ENCODE assay signal across 27 cellular contexts in genomic region chr22:38174626-38175025, GRCh38. TPM values are rescaled to one million over a fixed set of nuclear protein-coding genes. Genes with fewer than 3 reads are reported as not detected.
DNase-seq lines count a peak whose midpoint lies in the region; ATAC-seq, FAIRE-seq and TF ChIP-seq lines count a peak whose summit lies in the region.
"Had no signal": no experiment of that assay in that cellular context is flagged by ENCODE, and none has a peak within 500 bp of the region (broad histone marks: within the 10 kb centered on the region; RNA-seq: fewer than 3 reads in every experiment).

No MANE protein-coding gene starts in this region.

- no peaks in the 10 kb centered on the region for H3K9me3 ChIP-seq in HepG2 (ENCODE audit: low read length)
- H3K9me3 ChIP-seq: ascending aorta, testis had no signal

- in situ Hi-C loops in HepG2 (cut with HindIII; ENCODE audit: extremely low pct_ligation_motif_present, low pct_unique_long_range_greater_than_20kb) = no loop called here

- POLR2A ChIA-PET in HepG2 (lab: Yijun Ruan, JAX) = interaction anchor here (0.7 kb wide), 1 partner anchor 20 kb away, joined by 5 read pairs; no protein-coding TSS in a partner anchor

- intact Hi-C loops in activated T-helper 2 cell treated with anti-CD3 and anti-CD28 coated beads, Interferon-gamma antibody, Interleukin-2, Interleukin-4, amounts not matched to agents 10 μg/mL and 5 μg/mL and 100 μg/mL, durations not matched to agents 14 hours and 24 hours and 36 hours (cut with micrococcal nuclease) = no loop called here
- intact Hi-C loops in HepG2 (cut with micrococcal nuclease; ENCODE audit: unreplicated experiment) = no loop called here

- no peak overlapping the region for H3K4me3 Mint-ChIP-seq in activated T-cell treated with anti-CD3 and anti-CD28 coated beads, Interleukin-2, amount 50 U/mL, for 24 hours
- no peak overlapping the region for H3K4me3 Mint-ChIP-seq in activated T-helper 2 cell treated with anti-CD3 and anti-CD28 coated beads, Interferon-gamma antibody, Interleukin-2, Interleukin-4, amounts not matched to agents 10 μg/mL and 5 μg/mL and 100 μg/mL, durations not matched to agents 14 hours and 24 hours and 36 hours (ENCODE audit: low read depth)
- H3K4me3 Mint-ChIP-seq in nephron = no peak overlapping the region
- no peak overlapping the region for H3K4me3 Mint-ChIP-seq in stimulated activated effector memory CD8-positive, alpha-beta T cell treated with anti-CD3 and anti-CD28 coated beads, Interleukin-12 subunit alpha, Interleukin-12 subunit beta, amount 100 ng/mL, for 72 hours
- H3K4me3 Mint-ChIP-seq: CD4-positive, alpha-beta T cell; dendritic cell treated with granulocyte-macrophage colony-stimulating factor and Interleukin-4, amounts not matched to agents 40 ng/mL and 50 ng/mL, for 4 days; GM23338 had no signal

- no peak overlapping the region for H2AFZ ChIP-seq in HepG2 (ENCODE audit: low read length)
- H2AFZ ChIP-seq: GM23338 had no signal

- no peak for TF ChIP-seq RAD21 in HepG2 (CRISPR knock-in tag; IDR thresholded peaks at IDR 0.05)

- H3K4me1 Mint-ChIP-seq in activated T-cell treated with anti-CD3 and anti-CD28 coated beads, Interleukin-2, amount 50 U/mL, for 24 hours (ENCODE audit: low read depth) = peaks cover 62% of the 10 kb centered on the region
- H3K4me1 Mint-ChIP-seq in activated T-helper 2 cell treated with anti-CD3 and anti-CD28 coated beads, Interferon-gamma antibody, Interleukin-2, Interleukin-4, amounts not matched to agents 10 μg/mL and 5 μg/mL and 100 μg/mL, durations not matched to agents 14 hours and 24 hours and 36 hours (ENCODE audit: low read depth) = peaks cover 21% of the 10 kb centered on the region
- peaks cover 14% of the 10 kb centered on the region for H3K4me1 Mint-ChIP-seq in nephron
- H3K4me1 Mint-ChIP-seq in stimulated activated effector memory CD8-positive, alpha-beta T cell treated with anti-CD3 and anti-CD28 coated beads, Interleukin-12 subunit alpha, Interleukin-12 subunit beta, amount 100 ng/mL, for 72 hours = peaks cover 66% of the 10 kb centered on the region

- no peaks in the 10 kb centered on the region for H3K27me3 ChIP-seq in HepG2 (ENCODE audit: control insufficient read depth in 1 of 2, insufficient read depth in 2 of 2, low read length in 2 of 2)
- H3K27me3 ChIP-seq: ascending aorta, testis had no signal

- no peaks in the 10 kb centered on the region for H3K27me3 Mint-ChIP-seq in activated T-cell treated with anti-CD3 and anti-CD28 coated beads, Interleukin-2, amount 50 U/mL, for 24 hours
- no peaks in the 10 kb centered on the region for H3K27me3 Mint-ChIP-seq in activated T-helper 2 cell treated with anti-CD3 and anti-CD28 coated beads, Interferon-gamma antibody, Interleukin-2, Interleukin-4, amounts not matched to agents 10 μg/mL and 5 μg/mL and 100 μg/mL, durations not matched to agents 14 hours and 24 hours and 36 hours (ENCODE audit: low read depth)
- peaks cover 4% of the 10 kb centered on the region for H3K27me3 Mint-ChIP-seq in nephron (ENCODE audit: low read depth)
- H3K27me3 Mint-ChIP-seq: CD4-positive, alpha-beta T cell had no signal

- H3K4me3 ChIP-seq in HepG2 (replicated peaks in 1 of 3; ENCODE audit: insufficient read depth in 1 of 3, low read depth in 2 of 3, low read length in 3 of 3) = no peak overlapping the region
- H3K4me3 ChIP-seq: ascending aorta, GM23338, testis had no signal

- no peaks in the 10 kb centered on the region for H3K79me2 ChIP-seq in HepG2 (ENCODE audit: insufficient read depth, low read length)

- 85% methylated on average over 11 of the region's 14 CpGs for WGBS in HepG2 (ENCODE audit: low lambda C conversion rate)

- H3K4me2 ChIP-seq in HepG2 (ENCODE audit: low read depth, low read length) = no peak overlapping the region
- H3K4me2 ChIP-seq: GM23338 had no signal

- peak overlapping the region; percentile 63 for H3K27ac Mint-ChIP-seq in activated T-cell treated with anti-CD3 and anti-CD28 coated beads, Interleukin-2, amount 50 U/mL, for 24 hours
- peak overlapping the region; percentile 23 for H3K27ac Mint-ChIP-seq in activated T-helper 2 cell treated with anti-CD3 and anti-CD28 coated beads, Interferon-gamma antibody, Interleukin-2, Interleukin-4, amounts not matched to agents 10 μg/mL and 5 μg/mL and 100 μg/mL, durations not matched to agents 14 hours and 24 hours and 36 hours
- peak overlapping the region in 2 of 3 experiments; percentile 14 to 80 for H3K27ac Mint-ChIP-seq in nephron
- H3K27ac Mint-ChIP-seq in stimulated activated effector memory CD8-positive, alpha-beta T cell treated with anti-CD3 and anti-CD28 coated beads, Interleukin-12 subunit alpha, Interleukin-12 subunit beta, amount 100 ng/mL, for 72 hours = peak overlapping the region; percentile 92
- H3K27ac Mint-ChIP-seq: CD4-positive, alpha-beta T cell; GM23338 had no signal

- no peak overlapping the region for H3K9ac ChIP-seq in HepG2 (ENCODE audit: insufficient read depth, low read depth, low read length)

- peaks cover 56% of the 10 kb centered on the region for H3K4me1 ChIP-seq in HepG2 (ENCODE audit: insufficient read depth, low read length)

- no peak for TF ChIP-seq POLR2A in HepG2 (IDR thresholded peaks at IDR 0.05; ENCODE audit: insufficient read depth in 1 of 2, low read depth in 2 of 2, low read length in 2 of 2)

- FAIRE-seq in HepG2 (lab: Jason Lieb, UNC) = no peak
- FAIRE-seq: GM12891, keratinocyte had no signal

- no TSS peak for BruUV-seq in HepG2 (replicated peaks; lab: Mats Ljungman, UMichigan)

- TF ChIP-seq EP300 in HepG2 (IDR thresholded peaks at IDR 0.05; ENCODE audit: low read depth in 2 of 2, low read length in 2 of 2) = no peak
- TF ChIP-seq EP300 in HepG2 (CRISPR knock-in tag; IDR thresholded peaks at IDR 0.05; ENCODE audit: borderline replicate concordance) = no peak

- no peaks in the 10 kb centered on the region for H4K20me1 ChIP-seq in HepG2 (ENCODE audit: insufficient read depth, low read length)

- TF ChIP-seq CTCF in nephron (IDR thresholded peaks at IDR 0.05; ENCODE audit: unreplicated experiment in 3 of 3) (no peak), HepG2 (CRISPR knock-in tag; IDR thresholded peaks at IDR 0.05) (no peak)

- no peak for DNase-seq in activated T-cell treated with anti-CD3 and anti-CD28 coated beads, Interleukin-2, amount 50 U/mL, for 24 hours
- no peak for DNase-seq in activated T-cell treated with anti-CD3 and anti-CD28 coated beads, Interleukin-2, amount 50 U/mL, for 1 hour
- DNase-seq in activated T-helper 2 cell treated with anti-CD3 and anti-CD28 coated beads, Interferon-gamma antibody, Interleukin-2, Interleukin-4, amounts not matched to agents 10 μg/mL and 5 μg/mL and 100 μg/mL, durations not matched to agents 14 hours and 24 hours and 36 hours (ENCODE audit: low spot score) = no peak
- no peak for DNase-seq in stimulated activated effector memory CD8-positive, alpha-beta T cell treated with anti-CD3 and anti-CD28 coated beads, Interleukin-12 subunit alpha, Interleukin-12 subunit beta, amount 100 ng/mL, for 72 hours (ENCODE audit: low spot score in 2 of 2)
- DNase-seq in HepG2 (ENCODE audit: low spot score) = no peak
- no peak for DNase-seq in MV-4-11 (lab: John Stamatoyannopoulos, UW)
- DNase-seq in globus pallidus (ENCODE audit: low spot score) = no peak
- DNase-seq: 8988T; activated CD4-positive, alpha-beta T cell treated with anti-CD3 and anti-CD28 coated beads for 48 hours; activated T-cell treated with anti-CD3 and anti-CD28 coated beads, Interleukin-2, amount 50 U/mL, for 48 hours; CD4-positive, alpha-beta T cell; central memory CD4-positive, alpha-beta T cell; NCI-H1092 treated with DMSO at 0.1 percent for 48 hours; NCI-H187 treated with DMSO at 0.1 percent for 48 hours; NCI-H526; NK-92 treated with Interleukin-12 subunit alpha and Interleukin-12 subunit beta, amount 100 ng/mL, for 24 hours; SHP77; stimulated activated CD4-positive, alpha-beta T cell treated with anti-CD3 and anti-CD28 coated beads, Interleukin-15, amount 100 ng/mL, for 24 hours; stimulated activated naive CD8-positive, alpha-beta T cell treated with anti-CD3 and anti-CD28 coated beads, Interleukin-15, Interleukin-2, amounts not matched to agents 100 U/mL and 50 U/mL, for 24 hours; testis had no signal

- CTCF ChIA-PET in HepG2 (lab: Yijun Ruan, JAX; ENCODE audit: low intra/inter-chr PET ratio, low total read pairs) = no interaction called here

- no peaks in the 10 kb centered on the region for H3K9me3 Mint-ChIP-seq in activated T-cell treated with anti-CD3 and anti-CD28 coated beads, Interleukin-2, amount 50 U/mL, for 24 hours
- no peaks in the 10 kb centered on the region for H3K9me3 Mint-ChIP-seq in activated T-helper 2 cell treated with anti-CD3 and anti-CD28 coated beads, Interferon-gamma antibody, Interleukin-2, Interleukin-4, amounts not matched to agents 10 μg/mL and 5 μg/mL and 100 μg/mL, durations not matched to agents 14 hours and 24 hours and 36 hours
- H3K9me3 Mint-ChIP-seq in nephron = no peaks in the 10 kb centered on the region
- H3K9me3 Mint-ChIP-seq in stimulated activated effector memory CD8-positive, alpha-beta T cell treated with anti-CD3 and anti-CD28 coated beads, Interleukin-12 subunit alpha, Interleukin-12 subunit beta, amount 100 ng/mL, for 72 hours = no peaks in the 10 kb centered on the region
- H3K9me3 Mint-ChIP-seq: activated naive CD4-positive, alpha-beta T cell treated with anti-CD3 and anti-CD28 coated beads, Interleukin-2, amount 50 U/mL, for 72 hours; CD4-positive, alpha-beta T cell; dendritic cell treated with granulocyte-macrophage colony-stimulating factor and Interleukin-4, amounts not matched to agents 40 ng/mL and 50 ng/mL, for 4 days; GM23338 had no signal

- no peak for ATAC-seq in stimulated activated effector memory CD8-positive, alpha-beta T cell treated with anti-CD3 and anti-CD28 coated beads, Interleukin-12 subunit alpha, Interleukin-12 subunit beta, amount 100 ng/mL, for 72 hours
- no peak for ATAC-seq in HepG2
- ATAC-seq: activated naive CD4-positive, alpha-beta T cell treated with anti-CD3 and anti-CD28 coated beads, Interleukin-2, amount 50 U/mL, for 72 hours; GM23338; stimulated activated naive CD8-positive, alpha-beta T cell treated with anti-CD3 and anti-CD28 coated beads, Interleukin-15, Interleukin-2, amounts not matched to agents 100 U/mL and 50 U/mL, for 24 hours had no signal

- peaks cover 4% of the 10 kb centered on the region for H3K36me3 Mint-ChIP-seq in activated T-cell treated with anti-CD3 and anti-CD28 coated beads, Interleukin-2, amount 50 U/mL, for 24 hours (ENCODE audit: low read depth)
- peaks cover 3% of the 10 kb centered on the region for H3K36me3 Mint-ChIP-seq in activated T-helper 2 cell treated with anti-CD3 and anti-CD28 coated beads, Interferon-gamma antibody, Interleukin-2, Interleukin-4, amounts not matched to agents 10 μg/mL and 5 μg/mL and 100 μg/mL, durations not matched to agents 14 hours and 24 hours and 36 hours (ENCODE audit: low read depth)
- H3K36me3 Mint-ChIP-seq in nephron (ENCODE audit: low read depth) = no peaks in the 10 kb centered on the region
- H3K36me3 Mint-ChIP-seq in stimulated activated effector memory CD8-positive, alpha-beta T cell treated with anti-CD3 and anti-CD28 coated beads, Interleukin-12 subunit alpha, Interleukin-12 subunit beta, amount 100 ng/mL, for 72 hours = peaks cover 8% of the 10 kb centered on the region

- H3K27ac ChIP-seq in HepG2 (ENCODE audit: extremely low read length, insufficient read depth, low read length) = no peak overlapping the region
- H3K27ac ChIP-seq: ascending aorta had no signal

- H3K36me3 ChIP-seq in HepG2 (replicated peaks in 1 of 2; ENCODE audit: control insufficient read depth in 1 of 2, insufficient read depth in 2 of 2, low read length in 2 of 2) = no peaks in the 10 kb centered on the region
- H3K36me3 ChIP-seq: ascending aorta had no signal

RNA-seq across cellular contexts. Expression of gene PLA2G6, which starts 7.0 kb away (rescaled TPM):
- 32.8 and 36.0 TPM in 2 replicates for total RNA-seq in activated T-helper 2 cell treated with anti-CD3 and anti-CD28 coated beads, Interferon-gamma antibody, Interleukin-2, Interleukin-4, amounts not matched to agents 10 μg/mL and 5 μg/mL and 100 μg/mL, durations not matched to agents 14 hours and 24 hours and 36 hours
- total RNA-seq in HepG2 (2016; rRNA removed; fragmentation: Illumina TruSeq; extraction: Trizol) = 1.8 and 4.8 TPM in 2 replicates
- total RNA-seq in HepG2 (2016; cell fraction: cytosol; rRNA removed; fragmentation: Illumina TruSeq; extraction: Trizol; ENCODE audit: low read depth) = 0.61 and 0.71 TPM in 2 replicates
- total RNA-seq in HepG2 (2016; cell fraction: insoluble cytoplasmic fraction; rRNA removed; fragmentation: Illumina TruSeq; extraction: Trizol) = 1.9 and 5.2 TPM in 2 replicates
- 1.3 TPM in 2 replicates for total RNA-seq in HepG2 (2016; cell fraction: membrane; rRNA removed; fragmentation: Illumina TruSeq; extraction: Trizol)
- total RNA-seq in HepG2 (2016; cell fraction: nucleus; rRNA removed; fragmentation: Illumina TruSeq; extraction: Trizol) = 8.4 and 11.2 TPM in 2 replicates
- 11.5 and 12.3 TPM in 2 replicates for polyA plus RNA-seq in HepG2 (2011; rRNA removed)
- 2.7 and 3.9 TPM in 2 replicates for polyA plus RNA-seq in HepG2 (2011; cell fraction: cytosol; rRNA removed)
- 73.3 and 101 TPM in 2 replicates for polyA plus RNA-seq in HepG2 (2011; cell fraction: nucleus; rRNA removed)
- 6.5 and 7.3 TPM in 2 replicates for polyA plus RNA-seq in HepG2 (2012)
- polyA plus RNA-seq in HepG2 (2016; cell fraction: cytosol; fragmentation: Illumina TruSeq; extraction: Trizol; ENCODE audit: low read depth) = 0.44 and 0.53 TPM in 2 replicates
- 0.96 and 1.7 TPM in 2 replicates for polyA plus RNA-seq in HepG2 (2016; cell fraction: insoluble cytoplasmic fraction; fragmentation: Illumina TruSeq; extraction: Trizol; ENCODE audit: low read depth)
- polyA plus RNA-seq in HepG2 (2016; cell fraction: membrane; fragmentation: Illumina TruSeq; extraction: Trizol; ENCODE audit: low read depth) = 0.88 and 1.6 TPM in 2 replicates
- 22.2 and 23.2 TPM in 2 replicates for polyA plus RNA-seq in HepG2 (2016; cell fraction: nucleus; fragmentation: Illumina TruSeq; extraction: Trizol; ENCODE audit: insufficient read depth, low read depth)
- polyA minus RNA-seq in HepG2 (2011; rRNA and poly(A)+ RNA removed; ENCODE audit: low replicate concordance) = 27.4 and 36.9 TPM in 2 replicates
- 2.6 and 3.8 TPM in 2 replicates for polyA minus RNA-seq in HepG2 (2011; cell fraction: cytosol; rRNA and poly(A)+ RNA removed)
- polyA minus RNA-seq in HepG2 (2011; cell fraction: nucleus; rRNA and poly(A)+ RNA removed) = 21.3 and 31.8 TPM in 2 replicates

RNA-seq across cellular contexts. Expression of gene MAFF, which starts 27.2 kb away (rescaled TPM):
- 13.5 and 15.3 TPM in 2 replicates for total RNA-seq in activated T-helper 2 cell treated with anti-CD3 and anti-CD28 coated beads, Interferon-gamma antibody, Interleukin-2, Interleukin-4, amounts not matched to agents 10 μg/mL and 5 μg/mL and 100 μg/mL, durations not matched to agents 14 hours and 24 hours and 36 hours
- 3.1 and 5.4 TPM in 2 replicates for total RNA-seq in HepG2 (2016; rRNA removed; fragmentation: Illumina TruSeq; extraction: Trizol)
- 1.1 and 1.3 TPM in 2 replicates for total RNA-seq in HepG2 (2016; cell fraction: cytosol; rRNA removed; fragmentation: Illumina TruSeq; extraction: Trizol; ENCODE audit: low read depth)
- 3.7 and 5.5 TPM in 2 replicates for total RNA-seq in HepG2 (2016; cell fraction: insoluble cytoplasmic fraction; rRNA removed; fragmentation: Illumina TruSeq; extraction: Trizol)
- 2.3 and 2.5 TPM in 2 replicates for total RNA-seq in HepG2 (2016; cell fraction: membrane; rRNA removed; fragmentation: Illumina TruSeq; extraction: Trizol)
- 4.4 and 6.4 TPM in 2 replicates for total RNA-seq in HepG2 (2016; cell fraction: nucleus; rRNA removed; fragmentation: Illumina TruSeq; extraction: Trizol)
- 14.3 and 17.1 TPM in 2 replicates for polyA plus RNA-seq in HepG2 (2011; rRNA removed)
- polyA plus RNA-seq in HepG2 (2011; cell fraction: cytosol; rRNA removed) = 15.6 and 18.3 TPM in 2 replicates
- 15.7 and 16.6 TPM in 2 replicates for polyA plus RNA-seq in HepG2 (2011; cell fraction: nucleus; rRNA removed)
- 12.4 and 26.2 TPM in 2 replicates for polyA plus RNA-seq in HepG2 (2012)
- 0.70 and 0.71 TPM in 2 replicates for polyA plus RNA-seq in HepG2 (2016; cell fraction: cytosol; fragmentation: Illumina TruSeq; extraction: Trizol; ENCODE audit: low read depth)
- 3.5 and 3.7 TPM in 2 replicates for polyA plus RNA-seq in HepG2 (2016; cell fraction: insoluble cytoplasmic fraction; fragmentation: Illumina TruSeq; extraction: Trizol; ENCODE audit: low read depth)
- polyA plus RNA-seq in HepG2 (2016; cell fraction: membrane; fragmentation: Illumina TruSeq; extraction: Trizol; ENCODE audit: low read depth) = 1.2 and 1.9 TPM in 2 replicates
- polyA plus RNA-seq in HepG2 (2016; cell fraction: nucleus; fragmentation: Illumina TruSeq; extraction: Trizol; ENCODE audit: insufficient read depth, low read depth) = 7.1 and 7.9 TPM in 2 replicates
- 2.5 and 12.3 TPM in 2 replicates for polyA minus RNA-seq in HepG2 (2011; rRNA and poly(A)+ RNA removed; ENCODE audit: low replicate concordance)
- 11.3 and 12.8 TPM in 2 replicates for polyA minus RNA-seq in HepG2 (2011; cell fraction: cytosol; rRNA and poly(A)+ RNA removed)
- polyA minus RNA-seq in HepG2 (2011; cell fraction: nucleus; rRNA and poly(A)+ RNA removed) = 7.3 and 8.1 TPM in 2 replicates

Comparison
In these comparisons a context has a peak if more than half of its experiments do, and no peak if none do; other contexts are left out.
1. H3K27ac Mint-ChIP-seq: peak in every context shown above with its lines; median percentile 92 in stimulated activated effector memory CD8-positive, alpha-beta T cell treated with anti-CD3 and anti-CD28 coated beads, Interleukin-12 subunit alpha, Interleukin-12 subunit beta, amount 100 ng/mL, for 72 hours; 63 in activated T-cell treated with anti-CD3 and anti-CD28 coated beads, Interleukin-2, amount 50 U/mL, for 24 hours; 47 in nephron; 23 in activated T-helper 2 cell treated with anti-CD3 and anti-CD28 coated beads, Interferon-gamma antibody, Interleukin-2, Interleukin-4, amounts not matched to agents 10 μg/mL and 5 μg/mL and 100 μg/mL, durations not matched to agents 14 hours and 24 hours and 36 hours.